8 cellular contexts compared by ENCODE assay signal in genomic region chr17:60390223-60390622, GRCh38. TPM values are rescaled to one million over a fixed set of nuclear protein-coding genes. Genes with fewer than 3 reads are reported as not detected.
DNase-seq lines count a peak whose midpoint lies in the region; ATAC-seq and TF ChIP-seq lines count a peak whose summit lies in the region.

No MANE protein-coding gene starts in this region.

- H4K5ac ChIP-seq in mesendoderm (ENCODE audit: low read length) = no peak overlapping the region

- no peak overlapping the region for H3K56ac ChIP-seq in mesendoderm (ENCODE audit: low read length)

- no peaks in the 10 kb centered on the region for H3K9me3 ChIP-seq in HCT116 (ENCODE audit: control insufficient read depth in 1 of 2, insufficient read depth in 1 of 2, low read depth in 1 of 2, low read length in 2 of 2)
- H3K9me3 ChIP-seq in iPS-18a (ENCODE audit: control insufficient read depth, low read depth, low read length) = no peaks in the 10 kb centered on the region
- no peaks in the 10 kb centered on the region for H3K9me3 ChIP-seq in tibial artery

- H3K27me3 ChIP-seq in HCT116 (ENCODE audit: insufficient read depth, low read length) = no peaks in the 10 kb centered on the region
- H3K27me3 ChIP-seq in iPS-18a (ENCODE audit: control insufficient read depth, insufficient read depth, low read length) = no peaks in the 10 kb centered on the region
- H3K27me3 ChIP-seq in tibial artery = no peaks in the 10 kb centered on the region
- H3K27me3 ChIP-seq in mesendoderm (ENCODE audit: insufficient read depth, low read length, poor library complexity) = no peaks in the 10 kb centered on the region

- H4K8ac ChIP-seq in mesendoderm (ENCODE audit: low read depth, low read length) = no peak overlapping the region

- DNase-seq in A172 (ENCODE audit: low spot score) = peak; percentile 71
- DNase-seq in HCT116 (ENCODE audit: low read depth, low spot score) = no peak
- no peak for DNase-seq in activated CD8-positive, alpha-beta T cell treated with anti-CD3 and anti-CD28 coated beads, Interleukin-2, amount 10 ng/mL, durations not matched to agents 7 days and 5 days
- DNase-seq in tibial artery = no peak
- DNase-seq in iPS-NIHi11 (ENCODE audit: low spot score) = no peak
- no peak for DNase-seq in activated effector memory CD4-positive, alpha-beta T cell treated with anti-CD3 and anti-CD28 coated beads, Interleukin-2, amount 50 U/mL, for 16 hours
- no peak for DNase-seq in mesendoderm

- no peak for TF ChIP-seq RAD21 in HCT116 (IDR thresholded peaks at IDR 0.05; ENCODE audit: low read depth)

- ATAC-seq in HCT116 = no peak
- no peak for ATAC-seq in activated CD8-positive, alpha-beta T cell treated with anti-CD3 and anti-CD28 coated beads, Interleukin-2, amount 10 ng/mL, durations not matched to agents 7 days and 5 days

- WGBS in mesendoderm (ENCODE audit: extremely low coverage, insufficient coverage, low lambda C conversion rate) = no CpG with 5 or more reads among the region's 1 CpG

- H3K4me2 ChIP-seq in HCT116 (ENCODE audit: low read length) = peak overlapping the region; percentile 88
- no peak overlapping the region for H3K4me2 ChIP-seq in mesendoderm (ENCODE audit: low read length)

- H2BK15ac ChIP-seq in mesendoderm (replicated peaks; ENCODE audit: low read depth) = no peak overlapping the region

- peaks cover 40% of the 10 kb centered on the region for H3K4me1 Mint-ChIP-seq in activated CD8-positive, alpha-beta T cell treated with anti-CD3 and anti-CD28 coated beads, Interleukin-2, amount 10 ng/mL, durations not matched to agents 7 days and 5 days (ENCODE audit: low read depth)

- H3K36me3 ChIP-seq in HCT116 (ENCODE audit: control insufficient read depth in 1 of 2, insufficient read depth in 2 of 2, low read length in 2 of 2) (no peaks in the 10 kb centered on the region), iPS-18a (ENCODE audit: control insufficient read depth, low read depth, low read length) (no peaks in the 10 kb centered on the region), tibial artery (no peaks in the 10 kb centered on the region), mesendoderm (ENCODE audit: control insufficient read depth, insufficient read depth, low read length) (no peaks in the 10 kb centered on the region)

- RAD21 ChIA-PET in HCT116 (lab: Charles Lee; ENCODE audit: low non-redundant PET in 1 of 2, low total read pairs in 2 of 2, uncharacterized antibody in 2 of 2, unreplicated experiment in 2 of 2) = no interaction called here

- H3K4ac ChIP-seq in mesendoderm (ENCODE audit: low read depth, low read length) = no peak overlapping the region

- H4K20me1 ChIP-seq in HCT116 (ENCODE audit: insufficient read depth) = no peaks in the 10 kb centered on the region

- H3K27ac ChIP-seq in HCT116 (ENCODE audit: low read depth, low read length) = no peak overlapping the region
- no peak overlapping the region for H3K27ac ChIP-seq in iPS-18a (ENCODE audit: low read length)
- H3K27ac ChIP-seq in tibial artery = peak overlapping the region in 1 of 2 donors; percentile 96
- no peak overlapping the region for H3K27ac ChIP-seq in mesendoderm (ENCODE audit: low read depth, low read length)

- no peak overlapping the region for H2AFZ ChIP-seq in HCT116 (ENCODE audit: low read depth, low read length, poor library complexity, severe bottlenecking)

- no peak overlapping the region for H2BK5ac ChIP-seq in mesendoderm (ENCODE audit: low read length)

- no peaks in the 10 kb centered on the region for H3K9me2 ChIP-seq in HCT116 (ENCODE audit: insufficient read depth)

- CTCF ChIA-PET in HCT116 (lab: Charles Lee) = no interaction called here
- CTCF ChIA-PET in activated CD8-positive, alpha-beta T cell treated with anti-CD3 and anti-CD28 coated beads, Interleukin-2, amount 10 ng/mL, durations not matched to agents 7 days and 5 days (lab: Charles Lee) = interaction anchor here (0.6 to 3.1 kb wide), 3 partner anchors 31 to 159 kb away, joined by 4 to 11 read pairs (median 4); no protein-coding TSS in a partner anchor

- intact Hi-C loops in HCT116 (cut with micrococcal nuclease) = no loop called here
- intact Hi-C loops in tibial artery (cut with DNase I; ENCODE audit: low total_unique reads) = no loop called here

- H2AK5ac ChIP-seq in mesendoderm (ENCODE audit: low read length) = no peak overlapping the region

- H3K36me3 Mint-ChIP-seq in activated CD8-positive, alpha-beta T cell treated with anti-CD3 and anti-CD28 coated beads, Interleukin-2, amount 10 ng/mL, durations not matched to agents 7 days and 5 days (ENCODE audit: low read depth) = peaks cover 12% of the 10 kb centered on the region

- H3K9ac ChIP-seq in HCT116 (ENCODE audit: low read length) (0 out of 2 replicates have a peak overlapping the region, but pooled peaks have one; percentile 87), iPS-18a (ENCODE audit: low read length) (peak overlapping the region; percentile 76), mesendoderm (ENCODE audit: low read length) (no peak overlapping the region)

- H3K4me1 ChIP-seq in HCT116 (ENCODE audit: control insufficient read depth in 1 of 2, insufficient read depth in 2 of 2, low read length in 2 of 2) = peaks cover 19 to 32% of the 10 kb centered on the region in 2 experiments
- peaks cover 53% of the 10 kb centered on the region for H3K4me1 ChIP-seq in iPS-18a (ENCODE audit: control insufficient read depth, low read depth, low read length)
- peaks cover 0 to 60% (median 15%) of the 10 kb centered on the region in 4 donors for H3K4me1 ChIP-seq in tibial artery
- H3K4me1 ChIP-seq in mesendoderm (ENCODE audit: control insufficient read depth, low read depth, low read length) = peaks cover 5% of the 10 kb centered on the region

- TF ChIP-seq CTCF in HCT116 (IDR thresholded peaks at IDR 0.05 in 2 of 3, conservative IDR thresholded peaks at IDR 0.05 in 1 of 3; ENCODE audit: borderline replicate concordance in 1 of 3, insufficient read depth in 1 of 3, low read depth in 2 of 3, low read length in 2 of 3) (no peak), tibial artery (IDR thresholded peaks at IDR 0.05) (no peak)

- H3K4me3 ChIP-seq in HCT116 (replicated peaks in 1 of 2; ENCODE audit: low read depth in 1 of 2, low read length in 2 of 2) (peak overlapping the region in 1 of 2 experiments; percentile 80; a peak in 1 of 4 replicates), iPS-18a (ENCODE audit: low read length) (peak overlapping the region; percentile 98), tibial artery (peak overlapping the region; percentile 83 to 96), mesendoderm (ENCODE audit: low read length) (no peak overlapping the region)

- no peak overlapping the region for H3K23ac ChIP-seq in mesendoderm (ENCODE audit: low read length)

- no TSS peak for BruUV-seq in HCT116 (replicated peaks; lab: Mats Ljungman, UMichigan)

- POLR2A ChIA-PET in HCT116 (lab: Charles Lee) = interaction anchor here (1.2 kb wide), 1 partner anchor 10 kb away, joined by 3 read pairs; no protein-coding TSS in a partner anchor
- POLR2A ChIA-PET in activated CD8-positive, alpha-beta T cell treated with anti-CD3 and anti-CD28 coated beads, Interleukin-2, amount 10 ng/mL, durations not matched to agents 7 days and 5 days (lab: Charles Lee) = no interaction called here

- TF ChIP-seq POLR2A in HCT116 (IDR thresholded peaks at IDR 0.05; ENCODE audit: borderline replicate concordance, extremely low read depth, insufficient read depth, insufficient read length) = no peak

- peaks cover 5% of the 10 kb centered on the region for H3K79me1 ChIP-seq in mesendoderm (ENCODE audit: low read length)

- no peak overlapping the region for H3K18ac ChIP-seq in mesendoderm (ENCODE audit: low read length)

- H3K4me3 Mint-ChIP-seq in activated CD8-positive, alpha-beta T cell treated with anti-CD3 and anti-CD28 coated beads, Interleukin-2, amount 10 ng/mL, durations not matched to agents 7 days and 5 days = peak overlapping the region; percentile 94

- H3K79me2 ChIP-seq in HCT116 (ENCODE audit: insufficient read depth, low read length) (peaks cover 64% of the 10 kb centered on the region), mesendoderm (ENCODE audit: control insufficient read depth, insufficient read depth, low read length) (peaks cover 26% of the 10 kb centered on the region)

- H2BK120ac ChIP-seq in mesendoderm (ENCODE audit: low read depth, low read length) = no peak overlapping the region

- no peaks in the 10 kb centered on the region for H3K9me3 Mint-ChIP-seq in activated CD8-positive, alpha-beta T cell treated with anti-CD3 and anti-CD28 coated beads, Interleukin-2, amount 10 ng/mL, durations not matched to agents 7 days and 5 days (ENCODE audit: insufficient read depth)

- no peak overlapping the region for H3K27ac Mint-ChIP-seq in activated CD8-positive, alpha-beta T cell treated with anti-CD3 and anti-CD28 coated beads, Interleukin-2, amount 10 ng/mL, durations not matched to agents 7 days and 5 days

- H3K27me3 Mint-ChIP-seq in activated CD8-positive, alpha-beta T cell treated with anti-CD3 and anti-CD28 coated beads, Interleukin-2, amount 10 ng/mL, durations not matched to agents 7 days and 5 days (ENCODE audit: low read depth) = no peaks in the 10 kb centered on the region

TF ChIP-seq in HCT116, 20 proteins besides CTCF, POLR2A, EP300 and RAD21 (continues in another document):
- no peak for TF ChIP-seq FOSL1 (IDR thresholded peaks at IDR 0.05; ENCODE audit: low read depth)

RNA-seq across cellular contexts. Expression of gene USP32, which starts 1.7 kb away (rescaled TPM):
- total RNA-seq in A172 (2014; rRNA removed; shearing (Covaris generic)) = 39.0 and 46.2 TPM in 2 replicates
- total RNA-seq in HCT116 (2021; ENCODE audit: unreplicated experiment) = 67.0 TPM
- polyA plus RNA-seq in HCT116 (2012) = 35.6 and 36.1 TPM in 2 replicates
- total RNA-seq in activated CD8-positive, alpha-beta T cell treated with anti-CD3 and anti-CD28 coated beads, Interleukin-2, amount 10 ng/mL, durations not matched to agents 7 days and 5 days = 10 to 100 TPM; 36.7 to 44.0 TPM
- 36.3 TPM for polyA plus RNA-seq in mesendoderm (2013, experiment 1 of 2)
- polyA plus RNA-seq in mesendoderm (2013, experiment 2 of 2) = 35.6 TPM

RNA-seq across cellular contexts. Expression of gene CHCT1, which starts 32.1 kb away (rescaled TPM):
- 0.53 TPM in 1 of 2 replicates, not detected in the other for total RNA-seq in A172 (2014; rRNA removed; shearing (Covaris generic))
- not detected for total RNA-seq in HCT116 (2021; ENCODE audit: unreplicated experiment)
- polyA plus RNA-seq in HCT116 (2012) = not detected in 2 replicates
- total RNA-seq in activated CD8-positive, alpha-beta T cell treated with anti-CD3 and anti-CD28 coated beads, Interleukin-2, amount 10 ng/mL, durations not matched to agents 7 days and 5 days = not detected
- polyA plus RNA-seq in mesendoderm (2013, experiment 1 of 2) = 0.10 TPM
- polyA plus RNA-seq in mesendoderm (2013, experiment 2 of 2) = not detected
